ENCODE assay signal across 11 cellular contexts in the genomic region with DNA sequence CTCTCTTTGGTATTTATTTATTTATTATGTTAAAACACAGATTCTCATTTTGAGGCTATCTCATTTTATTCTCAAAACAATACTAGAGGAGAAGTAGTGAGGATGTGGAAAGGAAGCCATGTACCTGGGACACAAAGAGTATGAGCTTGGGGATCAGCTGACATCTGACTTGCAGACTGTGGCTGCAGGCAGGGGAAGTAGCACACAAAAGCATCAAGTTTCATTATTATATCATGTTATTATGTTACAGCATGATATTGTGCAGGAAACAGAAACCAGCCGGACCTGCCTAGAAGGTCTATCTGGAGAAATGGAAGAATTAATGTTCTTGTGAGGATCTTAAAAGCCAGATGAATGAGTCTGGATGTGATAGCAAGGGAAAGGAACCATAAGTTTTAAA.
DNase-seq lines count a peak whose midpoint lies in the region; ATAC-seq and FAIRE-seq lines count a peak whose summit lies in the region.
"Had no signal": no experiment of that assay in that cellular context is flagged by ENCODE, and none has a peak within 500 bp of the region (broad histone marks: within the 10 kb centered on the region; RNA-seq: fewer than 3 reads in every experiment).

No MANE protein-coding gene starts in this region.

- FAIRE-seq in HTR-8/SVneo (lab: Jason Lieb, UNC): no peak
- FAIRE-seq: endothelial cell of umbilical vein, TTC549 had no signal

- DNase-seq in iris pigment epithelial cell (ENCODE audit: low read depth) (peak; percentile 20), HTR-8/SVneo (ENCODE audit: insufficient read length, low spot score) (no peak), GM19238 (ENCODE audit: insufficient read length, low spot score) (no peak)
- DNase-seq: occipital lobe had no signal

- ATAC-seq in GM19023 (IDR thresholded peaks at IDR 0.05; ENCODE audit: unreplicated experiment): peak; percentile 70
- ATAC-seq in GM21825 (IDR thresholded peaks at IDR 0.05; ENCODE audit: unreplicated experiment): peak; percentile 82
- peak; percentile 97 for ATAC-seq in HG03565 (IDR thresholded peaks at IDR 0.05; ENCODE audit: unreplicated experiment)
- no peak for ATAC-seq in activated CD4-positive, CD25-positive, alpha-beta regulatory T cell treated with anti-CD3 and anti-CD28 coated beads, Interleukin-2, amount 50 U/mL, for 24 hours
- ATAC-seq: activated naive CD4-positive, alpha-beta T cell treated with anti-CD3 and anti-CD28 coated beads, Interleukin-2, amount 50 U/mL, for 72 hours had no signal

Comparison
In these comparisons a context has a peak if more than half of its experiments do, and no peak if none do; other contexts are left out.
1. ATAC-seq: peak in GM19023 (single experiment), GM21825 (single experiment) and HG03565 (single experiment); none in activated CD4-positive, CD25-positive, alpha-beta regulatory T cell treated with anti-CD3 and anti-CD28 coated beads, Interleukin-2, amount 50 U/mL, for 24 hours (0 of 2).